17 cellular contexts compared by ENCODE assay signal in genomic region chr7:86313842-86314241, GRCh38.
DNase-seq lines count a peak whose midpoint lies in the region; ATAC-seq and TF ChIP-seq lines count a peak whose summit lies in the region.
"Had no signal": no experiment of that assay in that cellular context is flagged by ENCODE, and none has a peak within 500 bp of the region (broad histone marks: within the 10 kb centered on the region; RNA-seq: fewer than 3 reads in every experiment).

No MANE protein-coding gene starts in this region.

- no peak overlapping the region for H2AFZ ChIP-seq in GM23338

- no peak overlapping the region for H3K9ac ChIP-seq in HUES64 (ENCODE audit: low read depth, low read length)
- H3K9ac ChIP-seq: BLaER1 had no signal

- H3K27ac Mint-ChIP-seq in GM23338 = peak overlapping the region; percentile 82; the same call in 1 of the 2 replicates
- H3K27ac Mint-ChIP-seq in WTC11 = 0 out of 2 replicates have a peak overlapping the region, but pooled peaks have one; percentile 28
- H3K27ac Mint-ChIP-seq: B cell; CD4-positive, CD25-positive, alpha-beta regulatory T cell; CD8-positive, alpha-beta T cell had no signal

- no peaks in the 10 kb centered on the region for H3K9me3 Mint-ChIP-seq in GM23338
- H3K9me3 Mint-ChIP-seq in WTC11 = no peaks in the 10 kb centered on the region

- no peaks in the 10 kb centered on the region for H3K9me2 ChIP-seq in GM23338 (ENCODE audit: insufficient read depth)

- H3F3A ChIP-seq in GM23338 (replicated peaks; ENCODE audit: low read depth) = no peaks in the 10 kb centered on the region

- WGBS in HUES64 = 80% methylated on average over 2 of the region's 2 CpGs

- DNase-seq in GM23338 (ENCODE audit: low spot score) = peak; percentile 36
- no peak for DNase-seq in WTC11 (ENCODE audit: low spot score)
- no peak for DNase-seq in activated T-cell treated with anti-CD3 and anti-CD28 coated beads for 4 hours
- DNase-seq in cardiac septum (ENCODE audit: low spot score) = no peak
- no peak for DNase-seq in nucleus accumbens (lab: John Stamatoyannopoulos, UW)
- DNase-seq: Caco-2; CD4-positive, CD25-positive, alpha-beta regulatory T cell; CD8-positive, alpha-beta T cell; DMS153; DND-41; GOT3; HCEC 1CT had no signal

- POLR2A ChIA-PET in WTC11 (lab: Charles Lee) = no interaction called here

- H3K27me3 ChIP-seq in GM23338 (ENCODE audit: insufficient read depth) (no peaks in the 10 kb centered on the region), HUES64 (ENCODE audit: insufficient read depth, low read length) (no peaks in the 10 kb centered on the region)
- H3K27me3 ChIP-seq: BLaER1 had no signal

- ATAC-seq in GM23338 = peak; percentile 87
- peak; percentile 95 for ATAC-seq in WTC11
- ATAC-seq: CD8-positive, alpha-beta T cell had no signal

- H3K4me3 Mint-ChIP-seq in GM23338 (peak overlapping the region; percentile 24; the same call in 1 of the 3 replicates), WTC11 (no peak overlapping the region)
- H3K4me3 Mint-ChIP-seq: B cell; CD4-positive, CD25-positive, alpha-beta regulatory T cell; CD8-positive, alpha-beta T cell had no signal

- H3K36me3 Mint-ChIP-seq in GM23338 (ENCODE audit: low read depth) (no peaks in the 10 kb centered on the region), WTC11 (no peaks in the 10 kb centered on the region)
- H3K36me3 Mint-ChIP-seq: CD4-positive, CD25-positive, alpha-beta regulatory T cell; CD8-positive, alpha-beta T cell had no signal

- no peaks in the 10 kb centered on the region for H3K9me3 ChIP-seq in HUES64 (ENCODE audit: insufficient read depth, low read depth, low read length)
- H3K9me3 ChIP-seq: BLaER1, Caco-2 had no signal

- H3K4me3 ChIP-seq in GM23338 (peak overlapping the region; percentile 2; the same call in 1 of the 2 replicates), HUES64 (ENCODE audit: low read length) (no peak overlapping the region)
- H3K4me3 ChIP-seq: BLaER1 had no signal

- H3K27me3 Mint-ChIP-seq in GM23338 (ENCODE audit: insufficient read depth, low read depth, poor library complexity) (no peaks in the 10 kb centered on the region), WTC11 (ENCODE audit: low read depth) (no peaks in the 10 kb centered on the region)
- H3K27me3 Mint-ChIP-seq: B cell; CD4-positive, CD25-positive, alpha-beta regulatory T cell had no signal

- intact Hi-C loops in cardiac septum (cut with DNase I) = no loop called here

- H3K4me1 Mint-ChIP-seq in GM23338 (peaks cover 43% of the 10 kb centered on the region), WTC11 (peaks cover 55% of the 10 kb centered on the region)
- H3K4me1 Mint-ChIP-seq: B cell; CD4-positive, CD25-positive, alpha-beta regulatory T cell had no signal

- H3K36me3 ChIP-seq in GM23338 (ENCODE audit: insufficient read depth) (no peaks in the 10 kb centered on the region), HUES64 (ENCODE audit: insufficient read depth, low read length) (no peaks in the 10 kb centered on the region)
- H3K36me3 ChIP-seq: BLaER1 had no signal

- H4K20me1 ChIP-seq in GM23338 (replicated peaks; ENCODE audit: insufficient read depth) = no peaks in the 10 kb centered on the region
- H4K20me1 ChIP-seq: BLaER1 had no signal

- no peak for TF ChIP-seq CTCF in GM23338 (conservative IDR thresholded peaks at IDR 0.05; ENCODE audit: low read depth in 2 of 2)
- TF ChIP-seq CTCF in WTC11 (IDR thresholded peaks at IDR 0.05) = no peak

- H3K79me2 ChIP-seq in GM23338 (replicated peaks; ENCODE audit: insufficient read depth) = no peaks in the 10 kb centered on the region

- H3K4me1 ChIP-seq in GM23338 (ENCODE audit: insufficient read depth) (peaks cover 33% of the 10 kb centered on the region), HUES64 (ENCODE audit: insufficient read depth, low read length) (peaks cover 34% of the 10 kb centered on the region)
- H3K4me1 ChIP-seq: BLaER1, Caco-2 had no signal

- CTCF ChIA-PET in WTC11 (lab: Charles Lee) = no interaction called here

- peak overlapping the region; percentile 6; the same call in 1 of the 2 replicates for H3K27ac ChIP-seq in GM23338 (ENCODE audit: low read depth)
- H3K27ac ChIP-seq in HUES64 (ENCODE audit: low read depth, low read length) = peak overlapping the region; percentile 63
- H3K27ac ChIP-seq: 22Rv1, BLaER1, C4-2B had no signal

- H3K4me2 ChIP-seq in GM23338 = peak overlapping the region; percentile 45
- H3K4me2 ChIP-seq: BLaER1 had no signal

TF ChIP-seq in GM23338, 12 proteins besides CTCF, POLR2A, EP300 and RAD21 (continues in another document):
- TF ChIP-seq POLR2AphosphoS5 (IDR thresholded peaks at IDR 0.05; ENCODE audit: low read depth) = no peak

TF ChIP-seq in WTC11, 78 proteins besides CTCF, POLR2A, EP300 and RAD21:
- TF ChIP-seq SP1 (CRISPR knock-in tag; conservative IDR thresholded peaks at IDR 0.05) = no peak
- TF ChIP-seq NR1H2 (CRISPR knock-in tag; IDR thresholded peaks at IDR 0.05) = no peak
